In genomic region chr16:50814541-50814940, GRCh38 we compare ENCODE assay signal across 1 cellular context.
TF ChIP-seq lines count a peak whose summit lies in the region.

No MANE protein-coding gene starts in this region.

TF ChIP-seq in GM23338, 12 proteins besides CTCF, POLR2A, EP300 and RAD21 (continued from another document):
- TF ChIP-seq ZNF462 (CRISPR knock-in tag; IDR thresholded peaks at IDR 0.05), result no peak
TF ChIP-seq in GM23338: peak in this region for 0.
